ENCODE assay signal across 1 cellular context in the genomic region with DNA sequence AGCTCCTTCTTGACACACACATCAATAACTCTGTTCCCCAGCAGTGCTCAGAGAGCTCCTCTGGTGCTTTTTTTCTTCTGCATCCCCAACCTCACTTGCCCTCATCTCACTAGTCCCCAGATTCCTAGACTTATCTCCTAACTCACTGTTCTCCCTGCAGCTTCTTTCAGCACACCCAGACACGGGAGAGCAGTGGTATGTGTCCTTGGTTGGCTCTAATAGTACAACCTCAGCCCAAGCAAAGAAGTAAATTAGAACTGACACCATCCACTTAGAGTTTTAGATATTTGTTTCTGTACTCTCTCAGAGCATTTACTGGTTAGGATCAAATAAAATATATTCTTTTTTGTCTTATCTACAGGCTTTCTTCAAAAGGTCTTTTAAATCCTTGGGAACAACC.
TF ChIP-seq lines count a peak whose summit lies in the region.

No MANE protein-coding gene starts in this region.

TF ChIP-seq in GM23338, 12 proteins besides CTCF, POLR2A, EP300 and RAD21 (continued from another document):
- TF ChIP-seq ZNF331 (CRISPR knock-in tag; IDR thresholded peaks at IDR 0.05; ENCODE audit: low read depth), result no peak
- no peak for TF ChIP-seq EZH2 (IDR thresholded peaks at IDR 0.05; ENCODE audit: low read depth, unreplicated experiment)
- TF ChIP-seq NANOG (IDR thresholded peaks at IDR 0.05; ENCODE audit: borderline replicate concordance), result no peak
- TF ChIP-seq STAT1 (IDR thresholded peaks at IDR 0.05; ENCODE audit: unreplicated experiment), result no peak
- no peak for TF ChIP-seq JUNB (IDR thresholded peaks at IDR 0.05; ENCODE audit: unreplicated experiment)
TF ChIP-seq in GM23338: peak in this region for 0.
